Comparison of ENCODE assay signal across 8 cellular contexts in the genomic region with DNA sequence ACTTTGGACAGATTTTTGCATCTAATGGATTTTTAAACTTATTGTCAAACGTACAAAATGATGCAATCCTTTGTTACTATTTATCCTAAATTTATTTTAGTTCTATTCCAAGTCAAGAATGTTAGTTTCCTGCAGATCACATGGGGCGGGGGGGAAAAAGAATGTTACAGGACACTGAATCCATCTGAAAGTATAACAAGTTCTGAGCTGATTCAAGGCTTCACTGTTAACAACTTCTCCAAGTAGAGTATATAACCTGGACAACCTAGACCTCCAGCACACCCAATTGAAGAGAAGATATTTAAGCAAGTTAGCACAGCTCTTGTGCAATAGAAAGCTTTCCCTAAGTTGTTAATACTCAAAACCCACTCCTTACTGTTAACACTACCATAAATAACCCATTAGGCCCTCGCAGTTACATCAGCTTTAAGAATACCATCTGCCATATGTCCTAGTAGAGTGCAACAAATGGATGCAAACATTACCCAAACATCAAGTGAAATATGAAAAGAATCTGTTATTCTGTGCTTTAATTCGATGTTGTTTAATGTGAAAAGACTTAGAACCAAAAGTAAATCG. TPM values are rescaled to one million over a fixed set of nuclear protein-coding genes. Genes with fewer than 3 reads are reported as not detected.
DNase-seq lines count a peak whose midpoint lies in the region; ATAC-seq, FAIRE-seq and TF ChIP-seq lines count a peak whose summit lies in the region.

No MANE protein-coding gene starts in this region.

- POLR2A ChIA-PET in HEK293 (lab: Yijun Ruan, JAX), result interaction anchor here (0.6 to 3.1 kb wide), 2 partner anchors 16 to 599 kb away, joined by 3 to 13 read pairs; no protein-coding TSS in a partner anchor

- TF ChIP-seq CTCF in AG09309 (IDR thresholded peaks at IDR 0.05; ENCODE audit: control insufficient read depth, insufficient read depth, low read depth, low read length, missing control alignments), result no peak
- TF ChIP-seq CTCF in HEK293 (tag by site-specific recombination; IDR thresholded peaks at IDR 0.05), result no peak
- TF ChIP-seq CTCF in SU-DHL-6 (IDR thresholded peaks at IDR 0.05; ENCODE audit: insufficient read depth, low read length, poor library complexity, severe bottlenecking), result no peak
- TF ChIP-seq CTCF in fibroblast of lung (conservative IDR thresholded peaks at IDR 0.05 in 1 of 2, IDR thresholded peaks at IDR 0.05 in 1 of 2; ENCODE audit: low read depth in 1 of 2, low read length in 2 of 2), result no peak
- no peak for TF ChIP-seq CTCF in pancreas (IDR thresholded peaks at IDR 0.05)

- H3K9me2 ChIP-seq in SU-DHL-6 (replicated peaks; ENCODE audit: insufficient read depth, low read length), result no peaks in the 10 kb centered on the region

- peak in 2 of 4 donors; percentile 2 for ATAC-seq in pancreas
- no peak for ATAC-seq in HG02852 (IDR thresholded peaks at IDR 0.05; ENCODE audit: unreplicated experiment)

- H2AFZ ChIP-seq in SU-DHL-6 (ENCODE audit: low read depth, low read length, severe bottlenecking) (peak overlapping the region; percentile 49), fibroblast of lung (ENCODE audit: low read length) (no peak overlapping the region)

- H3K27ac ChIP-seq in HEK293 (ENCODE audit: extremely low read depth, low read depth, low read length) (peak overlapping the region; percentile 88; the same call in 1 of the 2 replicates), SU-DHL-6 (ENCODE audit: low read depth, low read length) (peak overlapping the region; percentile 69), fibroblast of lung (ENCODE audit: insufficient read depth, low read length) (peak overlapping the region; percentile 86), pancreas (peak overlapping the region; percentile 69 to 91 (median 86))

- DNase-seq in AG09309 (ENCODE audit: low read depth) (no peak), fibroblast of lung (ENCODE audit: low read depth in 2 of 2) (peak; percentile 34 to 75), pancreas (no peak), NCI-H187 treated with DMSO at 0.1 percent for 48 hours (lab: John Stamatoyannopoulos, UW) (no peak), G401 (ENCODE audit: low spot score) (no peak)

- no peaks in the 10 kb centered on the region; a peak in 1 of 3 replicates for H3K36me3 ChIP-seq in HEK293 (ENCODE audit: control insufficient read depth in 2 of 2, insufficient read depth in 1 of 2, low read length in 2 of 2)
- no peaks in the 10 kb centered on the region for H3K36me3 ChIP-seq in SU-DHL-6 (ENCODE audit: low read length)
- H3K36me3 ChIP-seq in fibroblast of lung (ENCODE audit: control insufficient read depth, insufficient read depth, low read length), result peaks cover 2% of the 10 kb centered on the region
- H3K36me3 ChIP-seq in pancreas, result no peaks in the 10 kb centered on the region

- FAIRE-seq in pancreas (lab: Jason Lieb, UNC), result no peak

- H3K9ac ChIP-seq in SU-DHL-6 (ENCODE audit: low read length) (peak overlapping the region; percentile 98), fibroblast of lung (ENCODE audit: insufficient read depth, low read length) (peak overlapping the region; percentile 97)

- CTCF ChIA-PET in HEK293 (lab: Yijun Ruan, JAX), result interaction anchor here (0.6 to 0.7 kb wide), 3 partner anchors 345 to 824 kb away, joined by 3 read pairs; no protein-coding TSS in a partner anchor

- H3K9me3 ChIP-seq in HEK293 (ENCODE audit: control insufficient read depth, insufficient read depth, low read depth, low read length) (no peaks in the 10 kb centered on the region), SU-DHL-6 (ENCODE audit: insufficient read depth, low read length) (no peaks in the 10 kb centered on the region), fibroblast of lung (ENCODE audit: control insufficient read depth, insufficient read depth, low read depth, low read length) (no peaks in the 10 kb centered on the region), pancreas (no peaks in the 10 kb centered on the region)

- H3K4me2 ChIP-seq in SU-DHL-6 (ENCODE audit: low read depth, low read length, poor library complexity, severe bottlenecking), result peak overlapping the region; percentile 93
- H3K4me2 ChIP-seq in fibroblast of lung (ENCODE audit: extremely low read depth, insufficient read depth, low read length), result peak overlapping the region; percentile 78

- H3K4me1 ChIP-seq in HEK293 (ENCODE audit: control insufficient read depth, insufficient read depth, low read length) (peaks cover 4% of the 10 kb centered on the region; the same call in 1 of the 2 replicates), fibroblast of lung (ENCODE audit: control insufficient read depth, extremely low read depth, insufficient read depth, low read length) (no peaks in the 10 kb centered on the region), pancreas (peaks cover 0 to 18% (median 3%) of the 10 kb centered on the region in 3 donors)

- WGBS in pancreas, 2 donors, result 3 to 5% methylated on average over 5 of the region's 5 CpGs

- peak overlapping the region; percentile 92 for H3K4me3 ChIP-seq in AG09309 (ENCODE audit: control insufficient read depth, low read depth, low read length)
- peak overlapping the region; percentile 59 for H3K4me3 ChIP-seq in HEK293 (ENCODE audit: low read depth, low read length)
- H3K4me3 ChIP-seq in SU-DHL-6 (ENCODE audit: insufficient read depth, low read length, poor library complexity, severe bottlenecking), result peak overlapping the region; percentile 99
- H3K4me3 ChIP-seq in fibroblast of lung (replicated peaks in 1 of 4; ENCODE audit: control extremely low read depth in 1 of 4, insufficient read depth in 1 of 4, low read depth in 3 of 4, low read length in 4 of 4), result peak overlapping the region; percentile 60 to 98 (median 78)
- peak overlapping the region; percentile 53 to 97 (median 90) for H3K4me3 ChIP-seq in pancreas

- H4K20me1 ChIP-seq in SU-DHL-6 (ENCODE audit: low read depth, low read length) (peaks cover 3% of the 10 kb centered on the region; the same call in 1 of the 2 replicates), fibroblast of lung (ENCODE audit: control insufficient read depth, extremely low read depth, insufficient read depth, low read length) (no peaks in the 10 kb centered on the region)

- in situ Hi-C loops in G401 (cut with HindIII; ENCODE audit: low sequenced_read_pairs), result no loop called here

- H3F3A ChIP-seq in SU-DHL-6 (ENCODE audit: insufficient read depth), result peaks cover 10% of the 10 kb centered on the region; the same call in 1 of the 2 replicates

- intact Hi-C loops in pancreas (cut with DNase I), result no loop called here

- H3K27me3 ChIP-seq in SU-DHL-6 (ENCODE audit: low read length) (no peaks in the 10 kb centered on the region), fibroblast of lung (ENCODE audit: control insufficient read depth, insufficient read depth, low read length) (no peaks in the 10 kb centered on the region), pancreas (no peaks in the 10 kb centered on the region)

- peaks cover 53% of the 10 kb centered on the region for H3K79me2 ChIP-seq in SU-DHL-6 (ENCODE audit: insufficient read depth, low read length)
- peaks cover 54% of the 10 kb centered on the region for H3K79me2 ChIP-seq in fibroblast of lung (ENCODE audit: control insufficient read depth, insufficient read depth, low read length)

TF ChIP-seq in HEK293, 187 proteins besides CTCF, POLR2A, EP300 and RAD21 (continues in another document):
- TF ChIP-seq ZNF610 (tag by site-specific recombination; IDR thresholded peaks at IDR 0.05; ENCODE audit: borderline replicate concordance) (0 out of 2 replicates have a peak, but pooled peaks have one; percentile 22), SCRT2 (tag by site-specific recombination; IDR thresholded peaks at IDR 0.05) (peak; percentile 92)
- TF ChIP-seq, protein P1, sequence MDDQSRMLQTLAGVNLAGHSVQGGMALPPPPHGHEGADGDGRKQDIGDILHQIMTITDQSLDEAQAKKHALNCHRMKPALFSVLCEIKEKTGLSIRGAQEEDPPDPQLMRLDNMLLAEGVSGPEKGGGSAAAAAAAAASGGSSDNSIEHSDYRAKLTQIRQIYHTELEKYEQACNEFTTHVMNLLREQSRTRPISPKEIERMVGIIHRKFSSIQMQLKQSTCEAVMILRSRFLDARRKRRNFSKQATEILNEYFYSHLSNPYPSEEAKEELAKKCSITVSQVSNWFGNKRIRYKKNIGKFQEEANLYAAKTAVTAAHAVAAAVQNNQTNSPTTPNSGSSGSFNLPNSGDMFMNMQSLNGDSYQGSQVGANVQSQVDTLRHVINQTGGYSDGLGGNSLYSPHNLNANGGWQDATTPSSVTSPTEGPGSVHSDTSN (CRISPR knock-in tag; IDR thresholded peaks at IDR 0.05), result no peak
- TF ChIP-seq, protein P2, sequence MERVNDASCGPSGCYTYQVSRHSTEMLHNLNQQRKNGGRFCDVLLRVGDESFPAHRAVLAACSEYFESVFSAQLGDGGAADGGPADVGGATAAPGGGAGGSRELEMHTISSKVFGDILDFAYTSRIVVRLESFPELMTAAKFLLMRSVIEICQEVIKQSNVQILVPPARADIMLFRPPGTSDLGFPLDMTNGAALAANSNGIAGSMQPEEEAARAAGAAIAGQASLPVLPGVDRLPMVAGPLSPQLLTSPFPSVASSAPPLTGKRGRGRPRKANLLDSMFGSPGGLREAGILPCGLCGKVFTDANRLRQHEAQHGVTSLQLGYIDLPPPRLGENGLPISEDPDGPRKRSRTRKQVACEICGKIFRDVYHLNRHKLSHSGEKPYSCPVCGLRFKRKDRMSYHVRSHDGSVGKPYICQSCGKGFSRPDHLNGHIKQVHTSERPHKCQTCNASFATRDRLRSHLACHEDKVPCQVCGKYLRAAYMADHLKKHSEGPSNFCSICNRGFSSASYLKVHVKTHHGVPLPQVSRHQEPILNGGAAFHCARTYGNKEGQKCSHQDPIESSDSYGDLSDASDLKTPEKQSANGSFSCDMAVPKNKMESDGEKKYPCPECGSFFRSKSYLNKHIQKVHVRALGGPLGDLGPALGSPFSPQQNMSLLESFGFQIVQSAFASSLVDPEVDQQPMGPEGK (tag by site-specific recombination; IDR thresholded peaks at IDR 0.05), result 0 out of 2 replicates have a peak, but pooled peaks have one; percentile 9

RNA-seq across cellular contexts. Expression of a gene that starts 1.3 kb away (rescaled TPM):
- total RNA-seq in fibroblast of lung (25.7 and 34.2 TPM in 2 replicates), pancreas (100 to 1,000 TPM in 5 of 6 donors, 10 to 100 TPM in 1; 98.5 to 146 (median 116) TPM)
- polyA plus RNA-seq in fibroblast of lung (51.8 and 82.7 TPM in 2 replicates), pancreas (10 to 100 TPM; 34.4 to 48.7 TPM)
- 71.8 and 109 TPM in 2 replicates for polyA plus RNA-seq in fibroblast of lung (2012)
- 1.4 and 1.5 TPM in 2 replicates for polyA minus RNA-seq in fibroblast of lung (ENCODE audit: low replicate concordance)
- 2.3 and 20.2 TPM in 2 replicates for total RNA-seq in G401 (2014; rRNA removed; shearing (Covaris generic))

Comparison
In these comparisons a context has a peak if more than half of its experiments do, and no peak if none do; other contexts are left out.
1. DNase-seq: peak in fibroblast of lung (2 of 2); none in AG09309 (single experiment), pancreas (0 of 6), NCI-H187 treated with DMSO at 0.1 percent for 48 hours (single experiment) and G401 (single experiment).
2. Peak in every context shown above with its lines, with median percentiles within 50 percentile points of each other: H3K4me3 ChIP-seq and H3K27ac ChIP-seq.